32 cellular contexts compared by ENCODE assay signal in the genomic region with DNA sequence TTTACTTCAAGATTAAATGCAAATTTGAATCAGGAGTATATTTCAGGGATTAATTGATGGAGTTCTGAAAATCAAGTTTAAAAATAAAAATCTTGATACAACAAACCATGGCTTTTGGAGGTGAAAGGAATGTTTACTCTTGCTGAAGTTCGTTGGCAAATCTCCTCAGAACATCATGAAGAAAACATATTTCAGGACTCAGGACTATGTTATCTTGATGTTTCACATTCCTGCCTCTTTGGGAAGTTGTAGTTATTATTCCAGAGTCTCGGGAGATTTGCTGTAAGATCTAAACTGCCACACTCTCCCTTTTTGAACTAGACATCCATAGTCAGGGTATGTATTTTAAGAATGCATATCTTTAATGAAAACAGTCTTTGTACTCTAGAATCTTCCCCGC.
DNase-seq lines count a peak whose midpoint lies in the region; FAIRE-seq and TF ChIP-seq lines count a peak whose summit lies in the region.
"Had no signal": no experiment of that assay in that cellular context is flagged by ENCODE, and none has a peak within 500 bp of the region (broad histone marks: within the 10 kb centered on the region; RNA-seq: fewer than 3 reads in every experiment).

No MANE protein-coding gene starts in this region.

- no peak for TF ChIP-seq CTCF in OCI-LY7 (conservative IDR thresholded peaks at IDR 0.05; ENCODE audit: low read length)
- TF ChIP-seq CTCF in astrocyte (IDR thresholded peaks at IDR 0.05; ENCODE audit: insufficient read depth, low read depth, low read length) = no peak
- TF ChIP-seq CTCF in osteocyte (IDR thresholded peaks at IDR 0.05) = no peak

- H3K4me3 Mint-ChIP-seq in astrocyte (ENCODE audit: unreplicated experiment) (no peak overlapping the region), osteocyte (ENCODE audit: unreplicated experiment) (no peak overlapping the region)
- no peak overlapping the region for H3K4me3 Mint-ChIP-seq in activated CD4-positive, alpha-beta memory T cell treated with anti-CD3 and anti-CD28 coated beads, Interleukin-2, amount 10 ng/mL, durations not matched to agents 7 days and 5 days
- H3K4me3 Mint-ChIP-seq: activated naive CD8-positive, alpha-beta T cell treated with anti-CD3 and anti-CD28 coated beads, Interleukin-2, amount 50 U/mL, for 24 hours; CD4-positive, alpha-beta T cell; stimulated activated naive CD8-positive, alpha-beta T cell treated with anti-CD3 and anti-CD28 coated beads, Interleukin-15, Interleukin-2, amounts not matched to agents 100 ng/mL and 50 ng/mL, for 24 hours; T-helper 17 cell had no signal

- H4K20me1 ChIP-seq in OCI-LY7 (ENCODE audit: insufficient read depth, low read length) (no peaks in the 10 kb centered on the region), astrocyte (ENCODE audit: insufficient read depth, low read length) (no peaks in the 10 kb centered on the region)

- no TSS peak for BruUV-seq in OCI-LY7 (replicated peaks; lab: Mats Ljungman, UMichigan)

- no peak overlapping the region for H3K4me2 ChIP-seq in OCI-LY7 (ENCODE audit: low read length)
- no peak overlapping the region for H3K4me2 ChIP-seq in astrocyte (ENCODE audit: low read length)

- H3K9ac ChIP-seq in astrocyte (ENCODE audit: low read length) = no peak overlapping the region

- no peak overlapping the region for H3K27ac ChIP-seq in OCI-LY7 (ENCODE audit: low read depth, low read length, poor library complexity, severe bottlenecking)
- H3K27ac ChIP-seq in astrocyte (ENCODE audit: low read depth, low read length) = no peak overlapping the region
- H3K27ac ChIP-seq: colonic mucosa, SK-N-MC, spleen, testis had no signal

- H3K9me3 Mint-ChIP-seq in astrocyte (ENCODE audit: unreplicated experiment) = no peaks in the 10 kb centered on the region
- H3K9me3 Mint-ChIP-seq in osteocyte (ENCODE audit: unreplicated experiment) = no peaks in the 10 kb centered on the region
- no peaks in the 10 kb centered on the region for H3K9me3 Mint-ChIP-seq in activated CD4-positive, alpha-beta memory T cell treated with anti-CD3 and anti-CD28 coated beads, Interleukin-2, amount 10 ng/mL, durations not matched to agents 7 days and 5 days
- H3K9me3 Mint-ChIP-seq: activated naive CD8-positive, alpha-beta T cell treated with anti-CD3 and anti-CD28 coated beads, Interleukin-2, amount 50 U/mL, for 24 hours; CD4-positive, alpha-beta T cell; stimulated activated naive CD8-positive, alpha-beta T cell treated with anti-CD3 and anti-CD28 coated beads, Interleukin-15, Interleukin-2, amounts not matched to agents 100 ng/mL and 50 ng/mL, for 24 hours had no signal

- H3K27ac Mint-ChIP-seq in astrocyte (ENCODE audit: unreplicated experiment) = no peak overlapping the region
- peak overlapping the region; percentile 60 for H3K27ac Mint-ChIP-seq in osteocyte (ENCODE audit: unreplicated experiment)
- no peak overlapping the region for H3K27ac Mint-ChIP-seq in activated CD4-positive, alpha-beta memory T cell treated with anti-CD3 and anti-CD28 coated beads, Interleukin-2, amount 10 ng/mL, durations not matched to agents 7 days and 5 days
- H3K27ac Mint-ChIP-seq: activated naive CD8-positive, alpha-beta T cell treated with anti-CD3 and anti-CD28 coated beads, Interleukin-2, amount 50 U/mL, for 24 hours; CD4-positive, alpha-beta T cell; stimulated activated naive CD8-positive, alpha-beta T cell treated with anti-CD3 and anti-CD28 coated beads, Interleukin-15, Interleukin-2, amounts not matched to agents 100 ng/mL and 50 ng/mL, for 24 hours; T-helper 17 cell had no signal

- no peaks in the 10 kb centered on the region for H3K27me3 ChIP-seq in astrocyte (ENCODE audit: insufficient read depth, low read length)
- H3K27me3 ChIP-seq: colonic mucosa, spleen, testis had no signal

- CTCF ChIA-PET in OCI-LY7 (lab: Charles Lee; ENCODE audit: unreplicated experiment) = no interaction called here
- CTCF ChIA-PET in activated CD4-positive, alpha-beta memory T cell treated with anti-CD3 and anti-CD28 coated beads, Interleukin-2, amount 10 ng/mL, durations not matched to agents 7 days and 5 days (lab: Charles Lee) = no interaction called here

- H3K4me1 Mint-ChIP-seq in astrocyte (ENCODE audit: low read depth, unreplicated experiment) = peaks cover 11% of the 10 kb centered on the region
- peaks cover 60% of the 10 kb centered on the region for H3K4me1 Mint-ChIP-seq in osteocyte (ENCODE audit: unreplicated experiment)
- no peaks in the 10 kb centered on the region for H3K4me1 Mint-ChIP-seq in activated CD4-positive, alpha-beta memory T cell treated with anti-CD3 and anti-CD28 coated beads, Interleukin-2, amount 10 ng/mL, durations not matched to agents 7 days and 5 days
- H3K4me1 Mint-ChIP-seq: T-helper 17 cell had no signal

- FAIRE-seq in astrocyte (lab: Jason Lieb, UNC) = peak; percentile 41
- FAIRE-seq: GM19239, TTC549, urothelium cell line had no signal

- H3K9me2 ChIP-seq in OCI-LY7 (ENCODE audit: insufficient read depth, low read length) = no peaks in the 10 kb centered on the region

- H3K4me1 ChIP-seq in OCI-LY7 (ENCODE audit: insufficient read depth, low read length, poor library complexity, severe bottlenecking) (no peaks in the 10 kb centered on the region), astrocyte (ENCODE audit: insufficient read depth, low read length) (no peaks in the 10 kb centered on the region)
- H3K4me1 ChIP-seq: colonic mucosa, spleen had no signal

- no peak for DNase-seq in OCI-LY7 (ENCODE audit: low spot score)
- peak; percentile 19 for DNase-seq in astrocyte (ENCODE audit: low read depth)
- DNase-seq in fibroblast of peridontal ligament (ENCODE audit: extremely low read depth) = peak; percentile 37
- DNase-seq in osteocyte (ENCODE audit: extremely low spot score, unreplicated experiment) = no peak
- DNase-seq in NCI-H226 = no peak
- no peak for DNase-seq in central memory CD4-positive, alpha-beta T cell
- no peak for DNase-seq in activated CD4-positive, alpha-beta memory T cell treated with anti-CD3 and anti-CD28 coated beads, Interleukin-2, amount 10 ng/mL, durations not matched to agents 7 days and 5 days
- DNase-seq: activated CD4-positive, alpha-beta T cell treated with anti-CD3 and anti-CD28 coated beads, Interleukin-2, amount 50 U/mL, for 4 hours; activated naive CD4-positive, alpha-beta T cell; activated naive CD8-positive, alpha-beta T cell treated with anti-CD3 and anti-CD28 coated beads, Interleukin-2, amount 50 U/mL, for 24 hours; CD4-positive, alpha-beta T cell; colonic mucosa; effector memory CD4-positive, alpha-beta T cell; erythroblast; foreskin fibroblast; GOT3; head of caudate nucleus; MV-4-11; NCI-H1436; NCI-H2081; NCI-H2227 treated with DMSO at 0.1 percent for 48 hours; NCI-H774; right cardiac atrium; spleen; stimulated activated CD4-positive, alpha-beta T cell treated with anti-CD3 and anti-CD28 coated beads, Interleukin-2, amount 100 ng/mL, for 24 hours; T-helper 17 cell; testis had no signal

- no peaks in the 10 kb centered on the region for H3K36me3 Mint-ChIP-seq in astrocyte (ENCODE audit: low read depth, unreplicated experiment)
- peaks cover 13% of the 10 kb centered on the region for H3K36me3 Mint-ChIP-seq in osteocyte (ENCODE audit: unreplicated experiment)
- no peaks in the 10 kb centered on the region for H3K36me3 Mint-ChIP-seq in activated CD4-positive, alpha-beta memory T cell treated with anti-CD3 and anti-CD28 coated beads, Interleukin-2, amount 10 ng/mL, durations not matched to agents 7 days and 5 days (ENCODE audit: low read depth)

- H3K4me3 ChIP-seq in OCI-LY7 (ENCODE audit: low read depth, low read length, poor library complexity, severe bottlenecking) (no peak overlapping the region), astrocyte (ENCODE audit: insufficient read depth, low read depth, low read length) (no peak overlapping the region)
- H3K4me3 ChIP-seq: colonic mucosa, SK-N-MC, spleen, testis had no signal

- H3K79me2 ChIP-seq in OCI-LY7 (ENCODE audit: insufficient read depth, low read depth, low read length) = no peaks in the 10 kb centered on the region
- no peaks in the 10 kb centered on the region for H3K79me2 ChIP-seq in astrocyte (ENCODE audit: insufficient read depth, low read length)

- no peaks in the 10 kb centered on the region for H3K27me3 Mint-ChIP-seq in astrocyte (ENCODE audit: low read depth, unreplicated experiment)
- H3K27me3 Mint-ChIP-seq in osteocyte (ENCODE audit: unreplicated experiment) = no peaks in the 10 kb centered on the region
- no peaks in the 10 kb centered on the region for H3K27me3 Mint-ChIP-seq in activated CD4-positive, alpha-beta memory T cell treated with anti-CD3 and anti-CD28 coated beads, Interleukin-2, amount 10 ng/mL, durations not matched to agents 7 days and 5 days
- H3K27me3 Mint-ChIP-seq: CD4-positive, alpha-beta T cell; T-helper 17 cell had no signal

- intact Hi-C loops in OCI-LY7 (cut with micrococcal nuclease; ENCODE audit: unreplicated experiment) = no loop called here

- no peaks in the 10 kb centered on the region for H3K36me3 ChIP-seq in OCI-LY7 (ENCODE audit: insufficient read depth, low read length)
- peaks cover 3% of the 10 kb centered on the region for H3K36me3 ChIP-seq in astrocyte (ENCODE audit: insufficient read depth, low read length)
- H3K36me3 ChIP-seq: colonic mucosa, spleen had no signal

- no peaks in the 10 kb centered on the region for H3K9me3 ChIP-seq in OCI-LY7 (ENCODE audit: low read length)
- no peaks in the 10 kb centered on the region for H3K9me3 ChIP-seq in astrocyte (ENCODE audit: insufficient read depth, low read depth, low read length)
- H3K9me3 ChIP-seq: colonic mucosa, spleen, testis had no signal

- POLR2A ChIA-PET in OCI-LY7 (lab: Charles Lee) = no interaction called here
- POLR2A ChIA-PET in activated CD4-positive, alpha-beta memory T cell treated with anti-CD3 and anti-CD28 coated beads, Interleukin-2, amount 10 ng/mL, durations not matched to agents 7 days and 5 days (lab: Charles Lee) = no interaction called here

- H2AFZ ChIP-seq in OCI-LY7 (ENCODE audit: low read length) (peak overlapping the region; percentile 41; the same call in 1 of the 2 replicates), astrocyte (ENCODE audit: low read depth, low read length) (no peak overlapping the region)

Comparison
In these comparisons a context has a peak if more than half of its experiments do, and no peak if none do; other contexts are left out.
1. DNase-seq: peak in astrocyte (single experiment) and fibroblast of peridontal ligament (single experiment); none in OCI-LY7 (single experiment), osteocyte (single experiment), NCI-H226 (single experiment), central memory CD4-positive, alpha-beta T cell (single experiment) and activated CD4-positive, alpha-beta memory T cell treated with anti-CD3 and anti-CD28 coated beads, Interleukin-2, amount 10 ng/mL, durations not matched to agents 7 days and 5 days (single experiment).